8 cellular contexts compared by ENCODE assay signal in the genomic region with DNA sequence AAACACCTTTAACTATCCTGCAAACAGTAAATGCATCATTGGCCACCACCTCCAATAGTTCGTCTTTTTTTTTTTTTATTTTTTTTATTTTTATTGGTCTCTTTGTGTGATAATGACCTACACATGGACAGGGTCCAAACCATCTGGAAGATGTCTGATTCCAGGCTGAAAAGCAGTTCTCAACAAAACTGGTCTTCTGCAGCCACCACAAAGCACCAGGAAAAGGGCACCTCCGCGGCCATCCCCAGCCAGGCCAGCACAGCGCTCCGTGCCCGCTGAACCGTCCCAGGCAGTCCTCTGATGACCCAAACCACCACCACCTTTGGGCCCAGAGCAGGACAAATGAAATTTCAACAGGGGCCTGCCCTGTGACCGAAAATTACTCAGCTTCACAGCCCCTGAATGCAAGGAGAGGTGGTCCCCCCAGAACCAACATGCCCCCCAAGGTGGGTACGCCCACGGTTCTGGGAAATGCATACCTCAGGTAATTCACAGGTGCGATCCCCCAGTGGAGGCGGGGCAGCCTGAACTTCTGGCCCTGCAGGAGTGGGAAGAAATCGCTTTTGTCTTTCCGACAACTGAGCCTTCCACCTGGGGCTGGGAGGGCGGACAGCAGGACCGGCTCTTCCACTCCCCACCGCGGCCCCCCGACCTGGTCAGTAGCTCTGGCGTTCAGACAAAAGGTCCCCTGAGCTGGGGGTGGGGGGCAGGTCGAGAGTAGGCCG. TPM values are rescaled to one million over a fixed set of nuclear protein-coding genes. Genes with fewer than 3 reads are reported as not detected.
A peak's percentile ranks its signal among the peaks of the same experiment; 100 is the strongest.
DNase-seq lines count a peak whose midpoint lies in the region; ATAC-seq and TF ChIP-seq lines count a peak whose summit lies in the region.

No MANE protein-coding gene starts in this region.

- peak overlapping the region; percentile 20 for H3K4ac ChIP-seq in trophoblast cell (ENCODE audit: low read depth, low read length)

- H3K4me2 ChIP-seq in trophoblast cell (ENCODE audit: low read length), result peak overlapping the region; percentile 82

- no peak for TF ChIP-seq CTCF in WERI-Rb-1 (IDR thresholded peaks at IDR 0.05; ENCODE audit: low read depth, low read length)

- H3K9me3 ChIP-seq in WERI-Rb-1 (ENCODE audit: severe bottlenecking), result no peaks in the 10 kb centered on the region
- no peaks in the 10 kb centered on the region for H3K9me3 ChIP-seq in trophoblast cell (ENCODE audit: insufficient read depth, low read depth, low read length)

- H4K8ac ChIP-seq in trophoblast cell (ENCODE audit: low read depth, low read length), result peak overlapping the region; percentile 11

- H3K23ac ChIP-seq in trophoblast cell (ENCODE audit: low read length), result no peak overlapping the region

- H3K27ac ChIP-seq in WERI-Rb-1 (no peak overlapping the region), trophoblast cell (ENCODE audit: low read depth, low read length) (no peak overlapping the region)

- H3K79me1 ChIP-seq in trophoblast cell (ENCODE audit: low read length), result peaks cover 16% of the 10 kb centered on the region

- H3K27me3 ChIP-seq in WERI-Rb-1 (ENCODE audit: insufficient read depth, low read depth, severe bottlenecking) (no peaks in the 10 kb centered on the region), trophoblast cell (ENCODE audit: insufficient read depth, low read length) (no peaks in the 10 kb centered on the region)

- DNase-seq in activated T-cell treated with anti-CD3 and anti-CD28 coated beads, Interleukin-2, amount 50 U/mL, for 24 hours, result no peak
- DNase-seq in activated T-cell treated with anti-CD3 and anti-CD28 coated beads, Interleukin-2, amount 50 U/mL, for 48 hours, result no peak
- no peak for DNase-seq in WERI-Rb-1
- no peak for DNase-seq in trophoblast cell
- DNase-seq in SKM-1 treated with dmso at 0.1 percent for 144 hours (lab: John Stamatoyannopoulos, UW; ENCODE audit: unreplicated experiment), result no peak
- no peak for DNase-seq in COR-L47 (lab: John Stamatoyannopoulos, UW)

- H3K27ac Mint-ChIP-seq in activated T-cell treated with anti-CD3 and anti-CD28 coated beads, Interleukin-2, amount 50 U/mL, for 24 hours, result peak overlapping the region; percentile 87

- peak overlapping the region; percentile 43 for H3K14ac ChIP-seq in trophoblast cell (ENCODE audit: low read length)

- H2BK120ac ChIP-seq in trophoblast cell (ENCODE audit: insufficient read depth, low read length, poor library complexity), result peak overlapping the region; percentile 21

- H3K36me3 ChIP-seq in WERI-Rb-1 (no peaks in the 10 kb centered on the region), trophoblast cell (ENCODE audit: control insufficient read depth in 1 of 2, insufficient read depth in 2 of 2, low read length in 2 of 2) (no peaks in the 10 kb centered on the region)

- H2BK12ac ChIP-seq in trophoblast cell (ENCODE audit: low read length), result no peak overlapping the region

- H3K36me3 Mint-ChIP-seq in activated T-cell treated with anti-CD3 and anti-CD28 coated beads, Interleukin-2, amount 50 U/mL, for 24 hours (ENCODE audit: low read depth), result peaks cover 29% of the 10 kb centered on the region

- no peak overlapping the region for H2AFZ ChIP-seq in trophoblast cell (ENCODE audit: insufficient read depth, low read length, poor library complexity)

- H3K9ac ChIP-seq in trophoblast cell (ENCODE audit: low read length), result no peak overlapping the region

- H3K4me3 ChIP-seq in WERI-Rb-1 (ENCODE audit: low read depth, low read length) (peak overlapping the region; percentile 73), trophoblast cell (ENCODE audit: low read depth, low read length) (peak overlapping the region; percentile 76)

- H4K12ac ChIP-seq in trophoblast cell (ENCODE audit: low read depth, low read length), result no peak overlapping the region

- no peaks in the 10 kb centered on the region for H3K9me3 Mint-ChIP-seq in activated T-cell treated with anti-CD3 and anti-CD28 coated beads, Interleukin-2, amount 50 U/mL, for 24 hours

- H3K27me3 Mint-ChIP-seq in activated T-cell treated with anti-CD3 and anti-CD28 coated beads, Interleukin-2, amount 50 U/mL, for 24 hours, result no peaks in the 10 kb centered on the region

- peaks cover 69% of the 10 kb centered on the region for H3K4me1 Mint-ChIP-seq in activated T-cell treated with anti-CD3 and anti-CD28 coated beads, Interleukin-2, amount 50 U/mL, for 24 hours (ENCODE audit: low read depth)

- H2BK5ac ChIP-seq in trophoblast cell (ENCODE audit: low read depth, low read length, poor library complexity), result peak overlapping the region; percentile 18

- H3K4me3 Mint-ChIP-seq in activated T-cell treated with anti-CD3 and anti-CD28 coated beads, Interleukin-2, amount 50 U/mL, for 24 hours, result peak overlapping the region; percentile 90

- H3K79me2 ChIP-seq in trophoblast cell (ENCODE audit: control insufficient read depth, insufficient read depth, low read length, poor library complexity), result peaks cover 17% of the 10 kb centered on the region

- H3K18ac ChIP-seq in trophoblast cell (ENCODE audit: low read length), result no peak overlapping the region

- WGBS in trophoblast cell (ENCODE audit: extremely low coverage, insufficient coverage, insufficient read length), result no CpG with 5 or more reads among the region's 22 CpGs

- ATAC-seq in esophagus mucosa (peak; percentile 2), GM21576 (IDR thresholded peaks at IDR 0.05; ENCODE audit: unreplicated experiment) (no peak)

- peaks cover 2 to 15% of the 10 kb centered on the region in 2 experiments for H3K4me1 ChIP-seq in trophoblast cell (ENCODE audit: control insufficient read depth in 1 of 2, insufficient read depth in 2 of 2, low read length in 2 of 2)

- no peak overlapping the region for H2AK5ac ChIP-seq in trophoblast cell (ENCODE audit: low read length)

- peak overlapping the region; percentile 14 for H4K91ac ChIP-seq in trophoblast cell (ENCODE audit: low read depth, low read length)

RNA-seq across cellular contexts. Expression of a gene that starts 1.6 kb away (rescaled TPM):
- 15.5 TPM for total RNA-seq in esophagus mucosa
- 28.8 TPM in 2 replicates for polyA plus RNA-seq in trophoblast cell (2013)
